1 cellular context compared by ENCODE assay signal in genomic region chr9:122370303-122370702, GRCh38.
TF ChIP-seq lines count a peak whose summit lies in the region.

No MANE protein-coding gene starts in this region.

TF ChIP-seq in GM23338, 12 proteins besides CTCF, POLR2A, EP300 and RAD21 (continued from another document):
- TF ChIP-seq, protein P1, sequence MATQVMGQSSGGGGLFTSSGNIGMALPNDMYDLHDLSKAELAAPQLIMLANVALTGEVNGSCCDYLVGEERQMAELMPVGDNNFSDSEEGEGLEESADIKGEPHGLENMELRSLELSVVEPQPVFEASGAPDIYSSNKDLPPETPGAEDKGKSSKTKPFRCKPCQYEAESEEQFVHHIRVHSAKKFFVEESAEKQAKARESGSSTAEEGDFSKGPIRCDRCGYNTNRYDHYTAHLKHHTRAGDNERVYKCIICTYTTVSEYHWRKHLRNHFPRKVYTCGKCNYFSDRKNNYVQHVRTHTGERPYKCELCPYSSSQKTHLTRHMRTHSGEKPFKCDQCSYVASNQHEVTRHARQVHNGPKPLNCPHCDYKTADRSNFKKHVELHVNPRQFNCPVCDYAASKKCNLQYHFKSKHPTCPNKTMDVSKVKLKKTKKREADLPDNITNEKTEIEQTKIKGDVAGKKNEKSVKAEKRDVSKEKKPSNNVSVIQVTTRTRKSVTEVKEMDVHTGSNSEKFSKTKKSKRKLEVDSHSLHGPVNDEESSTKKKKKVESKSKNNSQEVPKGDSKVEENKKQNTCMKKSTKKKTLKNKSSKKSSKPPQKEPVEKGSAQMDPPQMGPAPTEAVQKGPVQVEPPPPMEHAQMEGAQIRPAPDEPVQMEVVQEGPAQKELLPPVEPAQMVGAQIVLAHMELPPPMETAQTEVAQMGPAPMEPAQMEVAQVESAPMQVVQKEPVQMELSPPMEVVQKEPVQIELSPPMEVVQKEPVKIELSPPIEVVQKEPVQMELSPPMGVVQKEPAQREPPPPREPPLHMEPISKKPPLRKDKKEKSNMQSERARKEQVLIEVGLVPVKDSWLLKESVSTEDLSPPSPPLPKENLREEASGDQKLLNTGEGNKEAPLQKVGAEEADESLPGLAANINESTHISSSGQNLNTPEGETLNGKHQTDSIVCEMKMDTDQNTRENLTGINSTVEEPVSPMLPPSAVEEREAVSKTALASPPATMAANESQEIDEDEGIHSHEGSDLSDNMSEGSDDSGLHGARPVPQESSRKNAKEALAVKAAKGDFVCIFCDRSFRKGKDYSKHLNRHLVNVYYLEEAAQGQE (IDR thresholded peaks at IDR 0.05; ENCODE audit: unreplicated experiment): no peak
- no peak for TF ChIP-seq JUNB (IDR thresholded peaks at IDR 0.05; ENCODE audit: unreplicated experiment)
- no peak for TF ChIP-seq CREB1 (CRISPR knock-in tag; IDR thresholded peaks at IDR 0.05; ENCODE audit: low read depth)
